ENCODE assay signal across 1 cellular context in genomic region chr21:16573581-16573980, GRCh38.
TF ChIP-seq lines count a peak whose summit lies in the region.

No MANE protein-coding gene starts in this region.

TF ChIP-seq in WTC11, 78 proteins besides CTCF, POLR2A, EP300 and RAD21 (continued from another document):
- TF ChIP-seq ZNF425 (CRISPR knock-in tag; conservative IDR thresholded peaks at IDR 0.05) (no peak), ZNF219 (CRISPR knock-in tag; IDR thresholded peaks at IDR 0.05; ENCODE audit: borderline replicate concordance) (no peak), FOXP1 (CRISPR knock-in tag; IDR thresholded peaks at IDR 0.05; ENCODE audit: borderline replicate concordance) (no peak), CREB1 (CRISPR knock-in tag; IDR thresholded peaks at IDR 0.05) (no peak), NR3C1 (CRISPR knock-in tag; conservative IDR thresholded peaks at IDR 0.05; ENCODE audit: low read depth) (no peak), EMX1 (CRISPR knock-in tag; IDR thresholded peaks at IDR 0.05) (no peak), ELF4 (CRISPR knock-in tag; IDR thresholded peaks at IDR 0.05; ENCODE audit: low read depth) (no peak)
- TF ChIP-seq, protein P1, sequence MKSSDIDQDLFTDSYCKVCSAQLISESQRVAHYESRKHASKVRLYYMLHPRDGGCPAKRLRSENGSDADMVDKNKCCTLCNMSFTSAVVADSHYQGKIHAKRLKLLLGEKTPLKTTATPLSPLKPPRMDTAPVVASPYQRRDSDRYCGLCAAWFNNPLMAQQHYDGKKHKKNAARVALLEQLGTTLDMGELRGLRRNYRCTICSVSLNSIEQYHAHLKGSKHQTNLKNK (CRISPR knock-in tag; IDR thresholded peaks at IDR 0.05), result no peak
- TF ChIP-seq, protein P2, sequence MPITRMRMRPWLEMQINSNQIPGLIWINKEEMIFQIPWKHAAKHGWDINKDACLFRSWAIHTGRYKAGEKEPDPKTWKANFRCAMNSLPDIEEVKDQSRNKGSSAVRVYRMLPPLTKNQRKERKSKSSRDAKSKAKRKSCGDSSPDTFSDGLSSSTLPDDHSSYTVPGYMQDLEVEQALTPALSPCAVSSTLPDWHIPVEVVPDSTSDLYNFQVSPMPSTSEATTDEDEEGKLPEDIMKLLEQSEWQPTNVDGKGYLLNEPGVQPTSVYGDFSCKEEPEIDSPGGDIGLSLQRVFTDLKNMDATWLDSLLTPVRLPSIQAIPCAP (CRISPR knock-in tag; IDR thresholded peaks at IDR 0.05), result no peak
- TF ChIP-seq, protein P3, sequence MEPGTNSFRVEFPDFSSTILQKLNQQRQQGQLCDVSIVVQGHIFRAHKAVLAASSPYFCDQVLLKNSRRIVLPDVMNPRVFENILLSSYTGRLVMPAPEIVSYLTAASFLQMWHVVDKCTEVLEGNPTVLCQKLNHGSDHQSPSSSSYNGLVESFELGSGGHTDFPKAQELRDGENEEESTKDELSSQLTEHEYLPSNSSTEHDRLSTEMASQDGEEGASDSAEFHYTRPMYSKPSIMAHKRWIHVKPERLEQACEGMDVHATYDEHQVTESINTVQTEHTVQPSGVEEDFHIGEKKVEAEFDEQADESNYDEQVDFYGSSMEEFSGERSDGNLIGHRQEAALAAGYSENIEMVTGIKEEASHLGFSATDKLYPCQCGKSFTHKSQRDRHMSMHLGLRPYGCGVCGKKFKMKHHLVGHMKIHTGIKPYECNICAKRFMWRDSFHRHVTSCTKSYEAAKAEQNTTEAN (CRISPR knock-in tag; IDR thresholded peaks at IDR 0.05), result no peak
